10 cellular contexts compared by ENCODE assay signal in genomic region chr2:236223675-236224074, GRCh38. TPM values are rescaled to one million over a fixed set of nuclear protein-coding genes. Genes with fewer than 3 reads are reported as not detected.
"Had no signal": no experiment of that assay in that cellular context is flagged by ENCODE, and none has a peak within 500 bp of the region (broad histone marks: within the 10 kb centered on the region; RNA-seq: fewer than 3 reads in every experiment).

No MANE protein-coding gene starts in this region.

- H3K36me3 ChIP-seq: HAP-1 had no signal

- H3K4me2 ChIP-seq: GM23338, KMS-11 had no signal

- ATAC-seq: GM23338, HCT116 had no signal

- H3K4me1 ChIP-seq: HAP-1 had no signal

- H3K27ac ChIP-seq: KMS-11 had no signal

- DNase-seq: H7, HFFc6, KBM-7 had no signal

- FAIRE-seq: HTR-8/SVneo had no signal

- H3K4me3 ChIP-seq: GM23338, HAP-1 had no signal

- H3K9ac ChIP-seq: KMS-11 had no signal

- H2AFZ ChIP-seq: GM23338 had no signal

RNA-seq across cellular contexts. Expression of gene ASB18, which starts 40.5 kb away (rescaled TPM):
- total RNA-seq: GM23338, H4, H7, HFFc6, HT-29 had no signal
- polyA plus RNA-seq: GM23338 had no signal

RNA-seq across cellular contexts. Expression of gene GBX2, which starts 55.5 kb away (rescaled TPM):
- total RNA-seq: HFFc6, HT-29 had no signal
